Comparison of ENCODE assay signal across 1 cellular context in the genomic region with DNA sequence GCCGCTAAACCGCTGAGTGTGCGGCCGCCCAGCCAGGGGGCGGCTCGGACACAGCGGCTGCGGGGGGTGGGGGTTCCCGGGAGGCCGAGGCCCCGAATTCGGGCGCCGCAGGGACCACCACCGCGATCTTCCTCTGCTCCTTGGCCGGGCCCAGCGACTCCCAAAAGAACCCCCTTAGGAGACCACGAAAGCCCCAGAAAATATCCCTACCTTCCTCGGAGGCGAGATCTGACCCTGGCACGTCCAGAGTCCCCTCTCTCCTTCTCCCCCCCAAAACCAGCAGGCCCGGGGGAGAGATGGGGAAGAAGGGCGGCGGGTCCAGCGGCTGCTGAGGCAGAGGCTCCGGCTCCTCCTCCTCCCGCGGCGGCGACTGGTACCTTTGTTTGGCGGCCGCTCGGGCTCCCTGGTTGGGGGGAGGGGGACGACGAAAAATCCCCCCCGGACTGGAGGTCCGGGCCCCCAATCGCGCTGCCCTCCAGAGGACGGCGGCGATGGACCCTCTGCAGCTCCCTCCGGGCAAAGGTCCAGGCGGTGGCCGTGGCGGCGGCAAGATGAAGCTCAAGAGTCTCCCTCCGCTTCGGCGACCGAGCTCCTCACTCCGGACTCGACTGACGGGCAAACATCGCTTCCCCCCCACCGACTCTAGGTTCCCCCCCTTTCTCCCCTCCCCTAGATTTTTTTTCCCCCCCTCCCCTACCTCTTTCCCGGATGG.
A peak's percentile ranks its signal among the peaks of the same experiment; 100 is the strongest.
TF ChIP-seq lines count a peak whose summit lies in the region.

A gene with protein sequence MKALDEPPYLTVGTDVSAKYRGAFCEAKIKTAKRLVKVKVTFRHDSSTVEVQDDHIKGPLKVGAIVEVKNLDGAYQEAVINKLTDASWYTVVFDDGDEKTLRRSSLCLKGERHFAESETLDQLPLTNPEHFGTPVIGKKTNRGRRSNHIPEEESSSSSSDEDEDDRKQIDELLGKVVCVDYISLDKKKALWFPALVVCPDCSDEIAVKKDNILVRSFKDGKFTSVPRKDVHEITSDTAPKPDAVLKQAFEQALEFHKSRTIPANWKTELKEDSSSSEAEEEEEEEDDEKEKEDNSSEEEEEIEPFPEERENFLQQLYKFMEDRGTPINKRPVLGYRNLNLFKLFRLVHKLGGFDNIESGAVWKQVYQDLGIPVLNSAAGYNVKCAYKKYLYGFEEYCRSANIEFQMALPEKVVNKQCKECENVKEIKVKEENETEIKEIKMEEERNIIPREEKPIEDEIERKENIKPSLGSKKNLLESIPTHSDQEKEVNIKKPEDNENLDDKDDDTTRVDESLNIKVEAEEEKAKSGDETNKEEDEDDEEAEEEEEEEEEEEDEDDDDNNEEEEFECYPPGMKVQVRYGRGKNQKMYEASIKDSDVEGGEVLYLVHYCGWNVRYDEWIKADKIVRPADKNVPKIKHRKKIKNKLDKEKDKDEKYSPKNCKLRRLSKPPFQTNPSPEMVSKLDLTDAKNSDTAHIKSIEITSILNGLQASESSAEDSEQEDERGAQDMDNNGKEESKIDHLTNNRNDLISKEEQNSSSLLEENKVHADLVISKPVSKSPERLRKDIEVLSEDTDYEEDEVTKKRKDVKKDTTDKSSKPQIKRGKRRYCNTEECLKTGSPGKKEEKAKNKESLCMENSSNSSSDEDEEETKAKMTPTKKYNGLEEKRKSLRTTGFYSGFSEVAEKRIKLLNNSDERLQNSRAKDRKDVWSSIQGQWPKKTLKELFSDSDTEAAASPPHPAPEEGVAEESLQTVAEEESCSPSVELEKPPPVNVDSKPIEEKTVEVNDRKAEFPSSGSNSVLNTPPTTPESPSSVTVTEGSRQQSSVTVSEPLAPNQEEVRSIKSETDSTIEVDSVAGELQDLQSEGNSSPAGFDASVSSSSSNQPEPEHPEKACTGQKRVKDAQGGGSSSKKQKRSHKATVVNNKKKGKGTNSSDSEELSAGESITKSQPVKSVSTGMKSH (N-terminal part only) (minus strand): TSS at position 621 of the 712 bp plus-strand sequence. CDS start 1,260 bp downstream, outside the sequence.

TF ChIP-seq in H1, 55 proteins besides CTCF, POLR2A, EP300 and RAD21 (continued from another document):
- no peak for TF ChIP-seq CBX8 (IDR thresholded peaks at IDR 0.05; ENCODE audit: borderline replicate concordance, low read depth, low read length)
- TF ChIP-seq KDM1A (IDR thresholded peaks at IDR 0.05; ENCODE audit: borderline replicate concordance, low read length): 0 out of 2 replicates have a peak, but pooled peaks have one; percentile 16
- TF ChIP-seq POU5F1 (IDR thresholded peaks at IDR 0.05; ENCODE audit: low read depth, low read length): no peak
- TF ChIP-seq ZNF274 (IDR thresholded peaks at IDR 0.05; ENCODE audit: borderline replicate concordance, extremely low read depth, low read length): no peak
- no peak for TF ChIP-seq JUN (IDR thresholded peaks at IDR 0.05; ENCODE audit: low read depth, low read length)
- no peak for TF ChIP-seq JUND (IDR thresholded peaks at IDR 0.05; ENCODE audit: low read length)
- no peak for TF ChIP-seq SP1 (IDR thresholded peaks at IDR 0.05; ENCODE audit: low read depth, low read length)
- no peak for TF ChIP-seq NRF1 (IDR thresholded peaks at IDR 0.05; ENCODE audit: low read depth, low read length)
- TF ChIP-seq SAP30 (IDR thresholded peaks at IDR 0.05; ENCODE audit: insufficient read depth, insufficient replicate concordance, low read length): no peak
- 0 out of 2 replicates have a peak, but pooled peaks have one; percentile 58 for TF ChIP-seq GTF2F1 (IDR thresholded peaks at IDR 0.05; ENCODE audit: borderline replicate concordance, low read depth, low read length)
- no peak for TF ChIP-seq CEBPB (IDR thresholded peaks at IDR 0.05; ENCODE audit: low read depth, low read length)
